ENCODE assay signal across 9 cellular contexts in the genomic region with DNA sequence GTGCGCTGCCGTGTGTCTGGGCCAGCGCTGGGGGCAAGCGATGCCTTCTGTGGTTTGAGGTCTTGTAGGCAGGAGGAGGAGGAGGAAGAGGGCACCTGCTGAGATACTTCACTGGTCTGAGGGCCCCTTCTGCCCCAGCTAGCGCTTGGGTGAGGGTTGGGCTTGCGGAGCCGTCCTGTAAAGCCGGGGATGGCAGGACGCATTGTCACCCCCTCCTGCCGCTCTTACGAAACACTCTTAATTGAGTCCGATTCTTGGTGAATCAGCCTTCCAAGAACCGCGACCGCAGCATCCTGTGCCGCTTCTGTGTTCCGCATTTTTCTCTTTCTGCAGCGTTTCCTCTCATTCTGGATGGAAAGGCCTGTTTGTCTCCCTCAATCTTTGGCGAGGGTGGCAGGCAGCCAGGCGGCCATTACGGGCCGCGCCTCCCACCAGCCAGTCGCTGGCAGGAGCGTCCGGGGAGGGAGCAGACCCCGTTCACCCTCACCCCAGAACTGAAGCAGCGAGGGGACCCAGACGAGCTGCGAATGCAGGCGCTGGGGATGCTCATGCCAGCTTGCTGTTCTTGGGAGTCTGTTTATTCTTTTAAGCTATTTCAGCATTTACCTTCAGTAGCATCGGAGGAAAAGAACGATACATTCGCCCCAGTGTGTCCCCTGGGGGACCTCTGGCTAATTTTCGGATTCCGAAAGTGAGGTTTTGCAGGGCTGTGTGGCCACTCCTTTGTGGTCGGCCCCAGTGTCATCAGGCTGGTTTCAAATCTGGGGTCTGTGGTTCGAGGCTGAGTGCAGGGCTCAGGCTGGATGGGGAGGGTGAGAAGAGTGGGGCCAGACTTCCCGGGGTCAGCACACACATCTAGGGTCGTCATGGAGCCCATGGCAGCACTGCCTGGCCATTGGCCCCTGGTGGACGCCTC.
DNase-seq lines count a peak whose midpoint lies in the region; ATAC-seq, FAIRE-seq and TF ChIP-seq lines count a peak whose summit lies in the region.
"Had no signal": no experiment of that assay in that cellular context is flagged by ENCODE, and none has a peak within 500 bp of the region (broad histone marks: within the 10 kb centered on the region; RNA-seq: fewer than 3 reads in every experiment).

No MANE protein-coding gene starts in this region.

- no TSS peak for BruUV-seq in endothelial cell of umbilical vein (replicated peaks; lab: Mats Ljungman, UMichigan)

- no peaks in the 10 kb centered on the region for H3K36me3 ChIP-seq in endothelial cell of umbilical vein (ENCODE audit: control insufficient read depth in 2 of 2, extremely low read depth in 1 of 2, insufficient read depth in 2 of 2, low read length in 2 of 2)

- peak overlapping the region; percentile 75 to 92 (median 88) for H3K4me3 Mint-ChIP-seq in naive thymus-derived CD8-positive, alpha-beta T cell
- H3K4me3 Mint-ChIP-seq in stimulated activated effector memory CD8-positive, alpha-beta T cell treated with anti-CD3 and anti-CD28 coated beads, Interleukin-12 subunit alpha, Interleukin-12 subunit beta, amount 100 ng/mL, for 72 hours, result peak overlapping the region; percentile 85

- no peaks in the 10 kb centered on the region for H4K20me1 ChIP-seq in endothelial cell of umbilical vein (replicated peaks; ENCODE audit: control insufficient read depth, extremely low read depth, insufficient read depth, low read length)

- no peaks in the 10 kb centered on the region for H3K27me3 Mint-ChIP-seq in naive thymus-derived CD8-positive, alpha-beta T cell

- H3K79me2 ChIP-seq in endothelial cell of umbilical vein (ENCODE audit: control insufficient read depth, insufficient read depth, low read length), result peaks cover 86% of the 10 kb centered on the region

- ATAC-seq in GM21367 (IDR thresholded peaks at IDR 0.05; ENCODE audit: unreplicated experiment) (peak; percentile 40), HG02970 (IDR thresholded peaks at IDR 0.05; ENCODE audit: low FRiP score, unreplicated experiment) (no peak)
- peak; percentile 66 to 77 for ATAC-seq in naive thymus-derived CD8-positive, alpha-beta T cell
- peak; percentile 94 for ATAC-seq in stimulated activated effector memory CD8-positive, alpha-beta T cell treated with anti-CD3 and anti-CD28 coated beads, Interleukin-12 subunit alpha, Interleukin-12 subunit beta, amount 100 ng/mL, for 72 hours

- peak overlapping the region; percentile 76 for H3K4me2 ChIP-seq in endothelial cell of umbilical vein (ENCODE audit: insufficient read depth, low read length)
- H3K4me2 ChIP-seq: A549 had no signal

- POLR2A ChIA-PET in endothelial cell of umbilical vein (lab: Charles Lee), result interaction anchor here (1.0 to 1.1 kb wide), 2 partner anchors 10 to 61 kb away, joined by 3 read pairs; no protein-coding TSS in a partner anchor
- POLR2A ChIA-PET in naive thymus-derived CD8-positive, alpha-beta T cell (lab: Charles Lee), result interaction anchor here (0.5 to 2.3 kb wide), 8 partner anchors 10 to 58 kb away, joined by 3 to 19 read pairs (median 4); no protein-coding TSS in a partner anchor

- no peak for TF ChIP-seq CTCF in NB4 (IDR thresholded peaks at IDR 0.05; ENCODE audit: low read depth, low read length)
- no peak for TF ChIP-seq CTCF in endothelial cell of umbilical vein (IDR thresholded peaks at IDR 0.05; ENCODE audit: extremely low read depth in 1 of 2, insufficient read depth in 1 of 2, low read depth in 1 of 2, low read length in 2 of 2)

- H3K9me3 Mint-ChIP-seq in naive thymus-derived CD8-positive, alpha-beta T cell, result no peaks in the 10 kb centered on the region
- no peaks in the 10 kb centered on the region for H3K9me3 Mint-ChIP-seq in stimulated activated effector memory CD8-positive, alpha-beta T cell treated with anti-CD3 and anti-CD28 coated beads, Interleukin-12 subunit alpha, Interleukin-12 subunit beta, amount 100 ng/mL, for 72 hours

- dilution Hi-C loops in endothelial cell of umbilical vein (cut with MboI; ENCODE audit: extremely low pct_ligation_motif_present, low sequenced_read_pairs), result no loop called here

- H3K27me3 ChIP-seq in endothelial cell of umbilical vein (ENCODE audit: control insufficient read depth in 2 of 2, insufficient read depth in 2 of 2, low read length in 2 of 2), result no peaks in the 10 kb centered on the region

- no peak overlapping the region for H2AFZ ChIP-seq in endothelial cell of umbilical vein (ENCODE audit: low read depth, low read length)

- peaks cover 0 to 7% (median 0%) of the 10 kb centered on the region in 3 donors for H3K36me3 Mint-ChIP-seq in naive thymus-derived CD8-positive, alpha-beta T cell
- peaks cover 41% of the 10 kb centered on the region for H3K36me3 Mint-ChIP-seq in stimulated activated effector memory CD8-positive, alpha-beta T cell treated with anti-CD3 and anti-CD28 coated beads, Interleukin-12 subunit alpha, Interleukin-12 subunit beta, amount 100 ng/mL, for 72 hours

- peaks cover 29% of the 10 kb centered on the region for H3K4me1 ChIP-seq in endothelial cell of umbilical vein (ENCODE audit: control insufficient read depth, extremely low read depth, insufficient read depth, low read length)

- peak overlapping the region; percentile 76 for H3K9ac ChIP-seq in endothelial cell of umbilical vein (replicated peaks; ENCODE audit: extremely low read depth, insufficient read depth, low read length)

- H3K4me1 Mint-ChIP-seq in naive thymus-derived CD8-positive, alpha-beta T cell, result peaks cover 37 to 91% (median 87%) of the 10 kb centered on the region in 4 donors
- peaks cover 75% of the 10 kb centered on the region for H3K4me1 Mint-ChIP-seq in stimulated activated effector memory CD8-positive, alpha-beta T cell treated with anti-CD3 and anti-CD28 coated beads, Interleukin-12 subunit alpha, Interleukin-12 subunit beta, amount 100 ng/mL, for 72 hours

- peak overlapping the region; percentile 90 to 98 (median 94) for H3K27ac Mint-ChIP-seq in naive thymus-derived CD8-positive, alpha-beta T cell
- peak overlapping the region; percentile 97 for H3K27ac Mint-ChIP-seq in stimulated activated effector memory CD8-positive, alpha-beta T cell treated with anti-CD3 and anti-CD28 coated beads, Interleukin-12 subunit alpha, Interleukin-12 subunit beta, amount 100 ng/mL, for 72 hours

- H3K9me3 ChIP-seq in endothelial cell of umbilical vein (replicated peaks; ENCODE audit: control insufficient read depth, insufficient read depth, low read length), result no peaks in the 10 kb centered on the region
- H3K9me3 ChIP-seq: A549 had no signal

- no peaks in the 10 kb centered on the region for H3K9me1 ChIP-seq in endothelial cell of umbilical vein (replicated peaks; ENCODE audit: control insufficient read depth, extremely low read depth, insufficient read depth, low read length)

- TF ChIP-seq POLR2A in NB4 (IDR thresholded peaks at IDR 0.05; ENCODE audit: extremely low read depth, insufficient read length), result no peak
- TF ChIP-seq POLR2A in endothelial cell of umbilical vein (IDR thresholded peaks at IDR 0.05; ENCODE audit: low read depth, low read length), result peak; percentile 22

- peak overlapping the region; percentile 87 for H3K27ac ChIP-seq in endothelial cell of umbilical vein (ENCODE audit: insufficient read depth, low read depth, low read length)

- DNase-seq in A172 (ENCODE audit: low spot score) (peak; percentile 95), NB4 (ENCODE audit: low read depth) (peak; percentile 100), activated T-cell treated with anti-CD3 and anti-CD28 coated beads for 1 hour (ENCODE audit: low read depth) (peak; percentile 55), endothelial cell of umbilical vein (ENCODE audit: low read depth, low spot score) (peak; percentile 94)
- peak in 9 of 10 donors; percentile 65 to 79 (median 72) for DNase-seq in naive thymus-derived CD8-positive, alpha-beta T cell
- peak; percentile 58 to 89 for DNase-seq in stimulated activated effector memory CD8-positive, alpha-beta T cell treated with anti-CD3 and anti-CD28 coated beads, Interleukin-12 subunit alpha, Interleukin-12 subunit beta, amount 100 ng/mL, for 72 hours (ENCODE audit: low spot score in 2 of 2)

- CTCF ChIA-PET in endothelial cell of umbilical vein (lab: Charles Lee), result interaction anchor here (1.0 to 2.0 kb wide), 7 partner anchors 10 to 96 kb away, joined by 3 to 6 read pairs (median 3); partner anchors contain the start of gene FAAP20

- intact Hi-C loops in endothelial cell of umbilical vein (cut with micrococcal nuclease), result loop anchor here (1.0 kb wide), 4 partner anchors 10 to 79 kb away; no protein-coding TSS in a partner anchor

- H3K4me3 ChIP-seq in NB4 (ENCODE audit: low read depth, low read length) (peak overlapping the region; percentile 17), endothelial cell of umbilical vein (replicated peaks in 1 of 3; ENCODE audit: insufficient read depth in 1 of 3, low read depth in 1 of 3, low read length in 3 of 3) (peak overlapping the region in 1 of 3 experiments; percentile 39)
- H3K4me3 ChIP-seq: A549 had no signal

- peak; percentile 100 for FAIRE-seq in endothelial cell of umbilical vein (lab: Jason Lieb, UNC)
- FAIRE-seq: A549 had no signal

TF ChIP-seq in endothelial cell of umbilical vein, 7 proteins besides CTCF, POLR2A, EP300 and RAD21:
- peak; percentile 86 for TF ChIP-seq POLR2AphosphoS5 (IDR thresholded peaks at IDR 0.05; ENCODE audit: insufficient read depth, low read depth, low read length)
- TF ChIP-seq MAX (IDR thresholded peaks at IDR 0.05; ENCODE audit: insufficient read depth, insufficient read length), result no peak
- TF ChIP-seq FOS (IDR thresholded peaks at IDR 0.05; ENCODE audit: borderline replicate concordance, insufficient read depth, low read length), result peak; percentile 76
- TF ChIP-seq GATA2 (IDR thresholded peaks at IDR 0.05; ENCODE audit: insufficient read depth, insufficient read length, low read depth, low read length), result no peak
- TF ChIP-seq EZH2 (IDR thresholded peaks at IDR 0.05; ENCODE audit: borderline replicate concordance, low read depth, low read length, severe bottlenecking), result no peak
- TF ChIP-seq MYC (IDR thresholded peaks at IDR 0.05; ENCODE audit: low read depth, low read length), result no peak
- TF ChIP-seq JUN (IDR thresholded peaks at IDR 0.05; ENCODE audit: borderline replicate concordance, insufficient read depth, insufficient read length, low read depth), result peak; percentile 41
